Comparison of ENCODE assay signal across 1 cellular context in genomic region chr17:32489320-32490100, GRCh38.
TF ChIP-seq lines count a peak whose summit lies in the region.

No MANE protein-coding gene starts in this region.

TF ChIP-seq in GM12878, 131 proteins besides CTCF, POLR2A, EP300 and RAD21 (continued from another document and continues in another):
- TF ChIP-seq ZBTB33 (IDR thresholded peaks at IDR 0.05), result no peak
- no peak for TF ChIP-seq HCFC1 (IDR thresholded peaks at IDR 0.05; ENCODE audit: low read length)
- TF ChIP-seq ETV6 (conservative IDR thresholded peaks at IDR 0.05 in 1 of 2, IDR thresholded peaks at IDR 0.05 in 1 of 2; ENCODE audit: borderline replicate concordance in 1 of 2, low read depth in 1 of 2), result no peak
- TF ChIP-seq ZZZ3 (IDR thresholded peaks at IDR 0.05; ENCODE audit: control insufficient read depth, insufficient read length, low read depth), result no peak
- no peak for TF ChIP-seq TARDBP (IDR thresholded peaks at IDR 0.05; ENCODE audit: borderline replicate concordance)
- no peak for TF ChIP-seq YBX1 (IDR thresholded peaks at IDR 0.05)
- no peak for TF ChIP-seq SKIL (IDR thresholded peaks at IDR 0.05; ENCODE audit: low read depth, poor library complexity, severe bottlenecking)
- no peak for TF ChIP-seq SREBF1 (IDR thresholded peaks at IDR 0.05; ENCODE audit: low read length)
- TF ChIP-seq MTA2 (IDR thresholded peaks at IDR 0.05; ENCODE audit: low read depth), result no peak
- TF ChIP-seq BCL11A (IDR thresholded peaks at IDR 0.05; ENCODE audit: low read depth, low read length), result no peak
- no peak for TF ChIP-seq RELB (IDR thresholded peaks at IDR 0.05; ENCODE audit: low read depth)
- TF ChIP-seq CBX3 (IDR thresholded peaks at IDR 0.05; ENCODE audit: borderline replicate concordance, low read depth), result no peak
- TF ChIP-seq BCL3 (IDR thresholded peaks at IDR 0.05; ENCODE audit: borderline replicate concordance, insufficient read depth, low read depth, low read length, poor library complexity, severe bottlenecking), result no peak
- TF ChIP-seq TCF12 (IDR thresholded peaks at IDR 0.05; ENCODE audit: low read depth, low read length), result no peak
- TF ChIP-seq MXI1 (IDR thresholded peaks at IDR 0.05; ENCODE audit: low read depth, low read length), result peak; percentile 55; the same call in 1 of the 2 replicates
- no peak for TF ChIP-seq CBX5 (IDR thresholded peaks at IDR 0.05; ENCODE audit: low read depth)
- no peak for TF ChIP-seq ZBTB4 (CRISPR knock-in tag; IDR thresholded peaks at IDR 0.05)
- no peak for TF ChIP-seq NRF1 (conservative IDR thresholded peaks at IDR 0.05; ENCODE audit: low read depth, low read length)
- TF ChIP-seq PKNOX1 (IDR thresholded peaks at IDR 0.05), result no peak
- no peak for TF ChIP-seq MAX (IDR thresholded peaks at IDR 0.05; ENCODE audit: low read depth, low read length)
- TF ChIP-seq NBN (IDR thresholded peaks at IDR 0.05), result no peak
- TF ChIP-seq FOS (IDR thresholded peaks at IDR 0.05; ENCODE audit: borderline replicate concordance, extremely low read depth, insufficient read length), result no peak
- no peak for TF ChIP-seq MTA3 (IDR thresholded peaks at IDR 0.05; ENCODE audit: borderline replicate concordance, low read length)
- no peak for TF ChIP-seq PAX5 (IDR thresholded peaks at IDR 0.05; ENCODE audit: borderline replicate concordance, low read depth, low read length)
- TF ChIP-seq BHLHE40 (IDR thresholded peaks at IDR 0.05; ENCODE audit: borderline replicate concordance in 1 of 2, low read depth in 2 of 2, low read length in 1 of 2), result peak in 1 of 2 experiments; percentile 36; a peak in 1 of 4 replicates
- no peak for TF ChIP-seq ZBTB40 (IDR thresholded peaks at IDR 0.05; ENCODE audit: borderline replicate concordance)
- 0 out of 2 replicates have a peak, but pooled peaks have one; percentile 7 for TF ChIP-seq NR2F1 (conservative IDR thresholded peaks at IDR 0.05)
- TF ChIP-seq ZNF207 (IDR thresholded peaks at IDR 0.05; ENCODE audit: borderline replicate concordance), result no peak
- TF ChIP-seq ZNF687 (IDR thresholded peaks at IDR 0.05), result peak; percentile 66
- no peak for TF ChIP-seq NFXL1 (IDR thresholded peaks at IDR 0.05; ENCODE audit: borderline replicate concordance)
- no peak for TF ChIP-seq SREBF2 (IDR thresholded peaks at IDR 0.05; ENCODE audit: low read length)
- no peak for TF ChIP-seq E2F4 (IDR thresholded peaks at IDR 0.05; ENCODE audit: low read depth, low read length)
- peak; percentile 20 for TF ChIP-seq POLR2AphosphoS5 (IDR thresholded peaks at IDR 0.05; ENCODE audit: low read length)
- no peak for TF ChIP-seq NR2C2 (IDR thresholded peaks at IDR 0.05; ENCODE audit: borderline replicate concordance, control insufficient read depth, insufficient read length, low read depth)
- no peak for TF ChIP-seq SUPT20H (IDR thresholded peaks at IDR 0.05; ENCODE audit: borderline replicate concordance, control insufficient read depth, low read depth, low read length)
- TF ChIP-seq ATF7 (IDR thresholded peaks at IDR 0.05; ENCODE audit: low read depth), result no peak
- no peak for TF ChIP-seq BMI1 (IDR thresholded peaks at IDR 0.05; ENCODE audit: borderline replicate concordance)
- no peak for TF ChIP-seq CHD1 (IDR thresholded peaks at IDR 0.05; ENCODE audit: low read depth, low read length)
- no peak for TF ChIP-seq TBL1XR1 (IDR thresholded peaks at IDR 0.05; ENCODE audit: low read depth, low read length)
